34 cellular contexts compared by ENCODE assay signal in genomic region chr12:6522193-6522592, GRCh38.
"Had no signal": no experiment of that assay in that cellular context is flagged by ENCODE, and none has a peak within 500 bp of the region (broad histone marks: within the 10 kb centered on the region; RNA-seq: fewer than 3 reads in every experiment).

No MANE protein-coding gene starts in this region.

- DNase-seq: Karpas-422, Kasumi-1, MG63, MM.1S, MV-4-11, NCI-H1048, NCI-H1092, NCI-H1092 treated with DMSO at 0.1 percent for 48 hours, NCI-H1105, NCI-H1105 treated with DMSO at 0.1 percent for 48 hours, NCI-H1417, NCI-H1417 treated with DMSO at 0.1 percent for 48 hours, NCI-H1436, NCI-H1436 treated with DMSO at 0.1 percent for 48 hours, NCI-H146, NCI-H1694, NCI-H1694 treated with DMSO at 0.1 percent for 48 hours, NCI-H187, NCI-H187 treated with DMSO at 0.1 percent for 48 hours, NCI-H1930, NCI-H2029, NCI-H2029 treated with DMSO at 0.1 percent for 48 hours, NCI-H2081, NCI-H2081 treated with DMSO at 0.1 percent for 48 hours, NCI-H2107, NCI-H2171, NCI-H2171 treated with DMSO at 0.1 percent for 48 hours, NCI-H2227 treated with DMSO at 0.1 percent for 48 hours, NCI-H226, NCI-H345, NCI-H446, NCI-H446 treated with DMSO at 0.1 percent for 48 hours, NCI-H510A, NCI-H510A treated with DMSO at 0.1 percent for 48 hours had no signal

- H3K27me3 ChIP-seq: MG63 had no signal

- H3K9me3 ChIP-seq: MG63 had no signal

- H3K4me3 ChIP-seq: MG63 had no signal
